ENCODE assay signal across 27 cellular contexts in the genomic region with DNA sequence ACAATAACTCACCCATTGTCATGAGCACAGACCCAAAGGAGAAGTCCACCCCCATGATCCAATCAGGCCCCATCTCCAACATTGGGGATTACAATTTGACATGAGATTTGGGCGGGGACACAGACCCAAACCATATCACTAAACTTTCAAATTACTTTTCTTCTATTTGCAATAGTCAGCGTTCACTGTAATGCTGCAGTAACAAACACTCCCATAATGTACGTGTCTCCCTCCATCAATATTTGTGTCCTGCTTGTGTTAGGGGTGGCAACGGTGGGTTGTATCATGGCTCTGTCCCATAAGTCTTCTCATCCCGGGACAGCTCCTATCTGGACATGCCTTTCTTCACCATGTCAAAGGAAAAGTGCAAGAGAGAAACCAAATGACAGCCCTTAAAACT. TPM values are rescaled to one million over a fixed set of nuclear protein-coding genes. Genes with fewer than 3 reads are reported as not detected.
"Had no signal": no experiment of that assay in that cellular context is flagged by ENCODE, and none has a peak within 500 bp of the region (broad histone marks: within the 10 kb centered on the region; RNA-seq: fewer than 3 reads in every experiment).

No MANE protein-coding gene starts in this region.

- H3K4me3 Mint-ChIP-seq: mesothelial cell of epicardium; natural killer cell; nephron progenitor cell; neural progenitor cell; stimulated activated memory B cell treated with anti-CD40 and anti-IgM and Interleukin-4, amounts not matched to agents 10 μg/mL and 1 μg/mL and 100 μg/mL, for 72 hours had no signal

- H3K4me3 ChIP-seq: hepatocyte, left ventricle myocardium inferior, lung, neural progenitor cell, ovary, right atrium auricular region, sigmoid colon, spleen, stomach, testis, thyroid gland, transverse colon, upper lobe of left lung, vagina had no signal

- H3K36me3 ChIP-seq: neural progenitor cell, ovary, vagina had no signal

- H3K9me3 ChIP-seq: ovary, right atrium auricular region, sigmoid colon, spleen, stomach, testis, thyroid gland, transverse colon, upper lobe of left lung, vagina had no signal

- H3K27me3 ChIP-seq: hepatocyte, neural progenitor cell, ovary, right atrium auricular region, sigmoid colon, spleen, stomach, testis, thyroid gland, transverse colon, upper lobe of left lung, vagina had no signal

- H3K4me1 Mint-ChIP-seq: mesothelial cell of epicardium, neural progenitor cell had no signal

- ATAC-seq: natural killer cell; stimulated activated memory B cell treated with anti-CD40 and anti-IgM and Interleukin-4, amounts not matched to agents 10 μg/mL and 1 μg/mL and 100 μg/mL, for 72 hours; stimulated activated naive CD8-positive, alpha-beta T cell treated with anti-CD3 and anti-CD28 coated beads, Interleukin-15, Interleukin-2, amounts not matched to agents 100 U/mL and 50 U/mL, for 24 hours had no signal

- H3K36me3 Mint-ChIP-seq: mesothelial cell of epicardium, natural killer cell had no signal

- H3K27ac ChIP-seq: hepatocyte, left ventricle myocardium inferior, neural progenitor cell, ovary, right atrium auricular region, sigmoid colon, stomach, testis, thyroid gland, transverse colon, upper lobe of left lung, vagina had no signal

- H3K4me1 ChIP-seq: left ventricle myocardium inferior, neural progenitor cell, right atrium auricular region, sigmoid colon, stomach, testis, thyroid gland, transverse colon, upper lobe of left lung, vagina had no signal

- DNase-seq: islet precursor cell; left ventricle myocardium inferior; mesendoderm; naive B cell; natural killer cell; nephron progenitor cell; ovary; sigmoid colon; small intestine; spleen; stimulated activated CD4-positive, alpha-beta T cell treated with anti-CD3 and anti-CD28 coated beads, Interleukin-4, amount 100 ng/mL, for 24 hours; stimulated activated naive CD8-positive, alpha-beta T cell treated with anti-CD3 and anti-CD28 coated beads, Interleukin-15, Interleukin-2, amounts not matched to agents 100 U/mL and 50 U/mL, for 24 hours; stomach; testis; thyroid gland; transverse colon; upper lobe of left lung had no signal

- H3K9me3 Mint-ChIP-seq: natural killer cell; stimulated activated memory B cell treated with anti-CD40 and anti-IgM and Interleukin-4, amounts not matched to agents 10 μg/mL and 1 μg/mL and 100 μg/mL, for 72 hours had no signal

- H3K27me3 Mint-ChIP-seq: naive B cell; stimulated activated memory B cell treated with anti-CD40 and anti-IgM and Interleukin-4, amounts not matched to agents 10 μg/mL and 1 μg/mL and 100 μg/mL, for 72 hours had no signal

- H3K27ac Mint-ChIP-seq: mesothelial cell of epicardium; natural killer cell; nephron progenitor cell; neural progenitor cell; progenitor cell of endocrine pancreas; stimulated activated memory B cell treated with anti-CD40 and anti-IgM and Interleukin-4, amounts not matched to agents 10 μg/mL and 1 μg/mL and 100 μg/mL, for 72 hours had no signal

RNA-seq across cellular contexts. Expression of a gene that starts 26.2 kb away (rescaled TPM):
- total RNA-seq: mesothelial cell of epicardium, mononuclear cell, natural killer cell, pulmonary artery endothelial cell had no signal
